ENCODE assay signal across 38 cellular contexts in the genomic region with DNA sequence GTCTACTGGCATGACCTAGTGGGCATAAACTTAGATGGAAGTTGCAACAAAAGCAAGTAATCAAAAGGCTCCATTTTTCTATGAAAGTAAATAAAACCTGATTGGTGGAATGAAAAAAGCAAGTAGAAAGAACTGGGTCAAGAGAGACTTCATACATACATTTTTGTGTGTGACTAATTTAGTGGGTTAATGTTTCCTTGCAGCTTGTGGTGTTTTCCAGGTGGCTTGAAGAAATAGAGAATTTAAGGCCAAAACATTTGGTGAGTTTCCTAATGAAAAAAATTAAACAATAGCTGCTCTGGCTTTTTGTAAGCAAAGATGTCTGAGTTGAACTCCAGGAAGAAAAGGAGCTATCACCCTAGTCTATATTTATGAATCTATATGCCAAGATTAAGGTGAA.
"Had no signal": no experiment of that assay in that cellular context is flagged by ENCODE, and none has a peak within 500 bp of the region (broad histone marks: within the 10 kb centered on the region; RNA-seq: fewer than 3 reads in every experiment).

No MANE protein-coding gene starts in this region.

- H3K4me3 Mint-ChIP-seq: activated CD4-positive, alpha-beta memory T cell treated with anti-CD3 and anti-CD28 coated beads, Interleukin-2, amount 10 ng/mL, durations not matched to agents 7 days and 5 days; activated CD4-positive, alpha-beta T cell treated with anti-CD3 and anti-CD28 coated beads for 36 hours; activated CD4-positive, alpha-beta T cell treated with anti-CD3 and anti-CD28 coated beads, Interleukin-2, amount 10 ng/mL, durations not matched to agents 7 days and 5 days; activated CD8-positive, alpha-beta memory T cell treated with anti-CD3 and anti-CD28 coated beads, Interleukin-2, amount 10 ng/mL, durations not matched to agents 7 days and 5 days; activated CD8-positive, alpha-beta T cell treated with anti-CD3 and anti-CD28 coated beads, Interleukin-2, amount 10 ng/mL, durations not matched to agents 7 days and 5 days; activated naive CD4-positive, alpha-beta T cell treated with anti-CD3 and anti-CD28 coated beads for 36 hours; activated naive CD8-positive, alpha-beta T cell treated with anti-CD3 and anti-CD28 coated beads for 36 hours; activated T-cell treated with anti-CD3 and anti-CD28 coated beads, Interleukin-2, amount 50 U/mL, for 24 hours; brain; central memory CD8-positive, alpha-beta T cell; T-helper 1 cell treated with Interleukin-12 subunit alpha and Interleukin-12 subunit beta and Interleukin-4 antibody, amounts not matched to agents 30 μg/mL and 1 μg/mL, for 36 hours; T-helper 2 cell treated with Interferon-gamma antibody and Interleukin-4, amounts not matched to agents 5 μg/mL and 100 μg/mL, for 36 hours; WTC11 had no signal

- H3K27me3 ChIP-seq: adrenal gland, ascending aorta, cardiac muscle cell had no signal

- H3K4me1 ChIP-seq: adrenal gland, ascending aorta had no signal

- H3K27me3 Mint-ChIP-seq: activated CD4-positive, alpha-beta memory T cell treated with anti-CD3 and anti-CD28 coated beads, Interleukin-2, amount 10 ng/mL, durations not matched to agents 7 days and 5 days; activated CD4-positive, alpha-beta T cell treated with anti-CD3 and anti-CD28 coated beads for 36 hours; activated CD4-positive, alpha-beta T cell treated with anti-CD3 and anti-CD28 coated beads, Interleukin-2, amount 10 ng/mL, durations not matched to agents 7 days and 5 days; activated CD8-positive, alpha-beta memory T cell treated with anti-CD3 and anti-CD28 coated beads, Interleukin-2, amount 10 ng/mL, durations not matched to agents 7 days and 5 days; activated naive CD8-positive, alpha-beta T cell treated with anti-CD3 and anti-CD28 coated beads for 36 hours; activated T-cell treated with anti-CD3 and anti-CD28 coated beads, Interleukin-2, amount 50 U/mL, for 24 hours; brain; central memory CD8-positive, alpha-beta T cell had no signal

- H3K9me3 Mint-ChIP-seq: activated CD4-positive, alpha-beta memory T cell treated with anti-CD3 and anti-CD28 coated beads, Interleukin-2, amount 10 ng/mL, durations not matched to agents 7 days and 5 days; activated CD4-positive, alpha-beta T cell treated with anti-CD3 and anti-CD28 coated beads, Interleukin-2, amount 10 ng/mL, durations not matched to agents 7 days and 5 days; activated naive CD4-positive, alpha-beta T cell treated with anti-CD3 and anti-CD28 coated beads for 36 hours; activated naive CD8-positive, alpha-beta T cell treated with anti-CD3 and anti-CD28 coated beads for 36 hours; activated T-cell treated with anti-CD3 and anti-CD28 coated beads, Interleukin-2, amount 50 U/mL, for 24 hours; activated T-helper 2 cell treated with anti-CD3 and anti-CD28 coated beads, Interferon-gamma antibody, Interleukin-2, Interleukin-4, amounts not matched to agents 10 μg/mL and 5 μg/mL and 100 μg/mL, durations not matched to agents 14 hours and 24 hours and 36 hours; T-helper 1 cell treated with Interleukin-12 subunit alpha and Interleukin-12 subunit beta and Interleukin-4 antibody, amounts not matched to agents 30 μg/mL and 1 μg/mL, for 36 hours; T-helper 2 cell treated with Interferon-gamma antibody and Interleukin-4, amounts not matched to agents 5 μg/mL and 100 μg/mL, for 36 hours had no signal

- FAIRE-seq: bronchial epithelial cell had no signal

- H3K27ac ChIP-seq: adrenal gland, ascending aorta, cardiac muscle cell, WERI-Rb-1 had no signal

- ATAC-seq: activated CD4-positive, alpha-beta T cell treated with anti-CD3 and anti-CD28 coated beads for 36 hours; activated CD4-positive, CD25-positive, alpha-beta regulatory T cell treated with anti-CD3 and anti-CD28 coated beads, Interleukin-2, amount 50 U/mL, for 24 hours; activated CD8-positive, alpha-beta memory T cell treated with anti-CD3 and anti-CD28 coated beads, Interleukin-2, amount 10 ng/mL, durations not matched to agents 7 days and 5 days; activated CD8-positive, alpha-beta T cell treated with anti-CD3 and anti-CD28 coated beads, Interleukin-2, amount 10 ng/mL, durations not matched to agents 7 days and 5 days; activated naive CD4-positive, alpha-beta T cell treated with anti-CD3 and anti-CD28 coated beads, Interleukin-2, amount 50 U/mL, for 72 hours; WTC11 had no signal

- H3K36me3 Mint-ChIP-seq: activated CD8-positive, alpha-beta memory T cell treated with anti-CD3 and anti-CD28 coated beads, Interleukin-2, amount 10 ng/mL, durations not matched to agents 7 days and 5 days; activated naive CD4-positive, alpha-beta T cell treated with anti-CD3 and anti-CD28 coated beads, Interleukin-2, amount 50 U/mL, for 72 hours; activated naive CD8-positive, alpha-beta T cell treated with anti-CD3 and anti-CD28 coated beads for 36 hours had no signal

- H3K27ac Mint-ChIP-seq: activated CD4-positive, alpha-beta memory T cell treated with anti-CD3 and anti-CD28 coated beads, Interleukin-2, amount 10 ng/mL, durations not matched to agents 7 days and 5 days; activated CD4-positive, alpha-beta T cell treated with anti-CD3 and anti-CD28 coated beads for 36 hours; activated CD4-positive, alpha-beta T cell treated with anti-CD3 and anti-CD28 coated beads, Interleukin-2, amount 10 ng/mL, durations not matched to agents 7 days and 5 days; activated CD8-positive, alpha-beta memory T cell treated with anti-CD3 and anti-CD28 coated beads, Interleukin-2, amount 10 ng/mL, durations not matched to agents 7 days and 5 days; activated CD8-positive, alpha-beta T cell treated with anti-CD3 and anti-CD28 coated beads, Interleukin-2, amount 10 ng/mL, durations not matched to agents 7 days and 5 days; activated naive CD4-positive, alpha-beta T cell treated with anti-CD3 and anti-CD28 coated beads for 36 hours; activated naive CD4-positive, alpha-beta T cell treated with anti-CD3 and anti-CD28 coated beads, Interleukin-2, amount 50 U/mL, for 72 hours; activated naive CD8-positive, alpha-beta T cell treated with anti-CD3 and anti-CD28 coated beads for 36 hours; activated T-cell treated with anti-CD3 and anti-CD28 coated beads, Interleukin-2, amount 50 U/mL, for 24 hours; activated T-helper 2 cell treated with anti-CD3 and anti-CD28 coated beads, Interferon-gamma antibody, Interleukin-2, Interleukin-4, amounts not matched to agents 10 μg/mL and 5 μg/mL and 100 μg/mL, durations not matched to agents 14 hours and 24 hours and 36 hours; brain; T-helper 1 cell treated with Interleukin-12 subunit alpha and Interleukin-12 subunit beta and Interleukin-4 antibody, amounts not matched to agents 30 μg/mL and 1 μg/mL, for 36 hours; T-helper 2 cell treated with Interferon-gamma antibody and Interleukin-4, amounts not matched to agents 5 μg/mL and 100 μg/mL, for 36 hours; WTC11 had no signal

- H3K4me1 Mint-ChIP-seq: activated CD4-positive, alpha-beta memory T cell treated with anti-CD3 and anti-CD28 coated beads, Interleukin-2, amount 10 ng/mL, durations not matched to agents 7 days and 5 days; activated CD4-positive, alpha-beta T cell treated with anti-CD3 and anti-CD28 coated beads for 36 hours; activated CD4-positive, alpha-beta T cell treated with anti-CD3 and anti-CD28 coated beads, Interleukin-2, amount 10 ng/mL, durations not matched to agents 7 days and 5 days; activated CD8-positive, alpha-beta memory T cell treated with anti-CD3 and anti-CD28 coated beads, Interleukin-2, amount 10 ng/mL, durations not matched to agents 7 days and 5 days; activated naive CD8-positive, alpha-beta T cell treated with anti-CD3 and anti-CD28 coated beads for 36 hours; central memory CD8-positive, alpha-beta T cell had no signal

- H3K36me3 ChIP-seq: adrenal gland, ascending aorta, cardiac muscle cell, WERI-Rb-1 had no signal

- DNase-seq: activated CD4-positive, alpha-beta memory T cell treated with anti-CD3 and anti-CD28 coated beads, Interleukin-2, amount 10 ng/mL, durations not matched to agents 7 days and 5 days; activated CD4-positive, alpha-beta T cell treated with anti-CD3 and anti-CD28 coated beads for 1 hour; activated CD4-positive, alpha-beta T cell treated with anti-CD3 and anti-CD28 coated beads for 36 hours; activated CD4-positive, alpha-beta T cell treated with anti-CD3 and anti-CD28 coated beads for 48 hours; activated CD4-positive, alpha-beta T cell treated with anti-CD3 and anti-CD28 coated beads, Interleukin-2, amount 10 ng/mL, durations not matched to agents 7 days and 5 days; activated CD4-positive, alpha-beta T cell treated with anti-CD3 and anti-CD28 coated beads, Interleukin-2, amount 50 U/mL, for 48 hours; activated CD4-positive, CD25-positive, alpha-beta regulatory T cell; activated CD8-positive, alpha-beta memory T cell treated with anti-CD3 and anti-CD28 coated beads for 24 hours; activated CD8-positive, alpha-beta memory T cell treated with anti-CD3 and anti-CD28 coated beads, Interleukin-2, amount 10 ng/mL, durations not matched to agents 7 days and 5 days; activated CD8-positive, alpha-beta memory T cell treated with anti-CD3 and anti-CD28 coated beads, Interleukin-2, amount 50 U/mL, for 48 hours; activated CD8-positive, alpha-beta T cell treated with anti-CD3 and anti-CD28 coated beads, Interleukin-2, amount 10 ng/mL, durations not matched to agents 7 days and 5 days; activated effector memory CD4-positive, alpha-beta T cell treated with Interleukin-2 at 50 U/mL for 16 hours; activated gamma-delta T cell; activated naive CD4-positive, alpha-beta T cell treated with anti-CD3 and anti-CD28 coated beads for 36 hours; activated naive CD4-positive, alpha-beta T cell treated with anti-CD3 and anti-CD28 coated beads, Interleukin-2, amount 50 U/mL, for 16 hours; activated naive CD8-positive, alpha-beta T cell treated with anti-CD3 and anti-CD28 coated beads for 36 hours; activated T-cell treated with anti-CD3 and anti-CD28 coated beads, Interleukin-2, amount 50 U/mL, for 24 hours; activated T-cell treated with anti-CD3 and anti-CD28 coated beads, Interleukin-2, amount 50 U/mL, for 48 hours; adrenal gland; amygdala; anterior cingulate cortex; caudate nucleus; cerebellar nuclear complex; T-helper 1 cell; T-helper 2 cell; T-helper 9 cell; WERI-Rb-1 had no signal

- H3K4me3 ChIP-seq: adrenal gland, ascending aorta, cardiac muscle cell had no signal
